Comparison of ENCODE assay signal across 9 cellular contexts in genomic region chr6:119533603-119534279, GRCh38.
DNase-seq lines count a peak whose midpoint lies in the region; ATAC-seq and TF ChIP-seq lines count a peak whose summit lies in the region.
"Had no signal": no experiment of that assay in that cellular context is flagged by ENCODE, and none has a peak within 500 bp of the region (broad histone marks: within the 10 kb centered on the region; RNA-seq: fewer than 3 reads in every experiment).

No MANE protein-coding gene starts in this region.

- H3K9me3 Mint-ChIP-seq in GM23338 (no peaks in the 10 kb centered on the region), osteocyte (ENCODE audit: unreplicated experiment) (no peaks in the 10 kb centered on the region)
- H3K9me3 Mint-ChIP-seq: nephron had no signal

- H3K4me1 ChIP-seq in GM23338 (ENCODE audit: insufficient read depth): no peaks in the 10 kb centered on the region

- H3F3A ChIP-seq in GM23338 (replicated peaks; ENCODE audit: low read depth): no peaks in the 10 kb centered on the region

- TF ChIP-seq CTCF in fibroblast of the aortic adventitia (IDR thresholded peaks at IDR 0.05; ENCODE audit: insufficient read depth, low read length) (no peak), GM23338 (conservative IDR thresholded peaks at IDR 0.05; ENCODE audit: low read depth in 2 of 2) (no peak), osteocyte (IDR thresholded peaks at IDR 0.05) (no peak)

- H3K4me3 ChIP-seq in fibroblast of the aortic adventitia (ENCODE audit: low read depth, low read length): no peak overlapping the region
- H3K4me3 ChIP-seq in GM23338: no peak overlapping the region

- H3K27me3 Mint-ChIP-seq in GM23338 (ENCODE audit: insufficient read depth, low read depth, poor library complexity) (no peaks in the 10 kb centered on the region), osteocyte (ENCODE audit: unreplicated experiment) (peaks cover 42% of the 10 kb centered on the region)

- H3K9me2 ChIP-seq in GM23338 (ENCODE audit: insufficient read depth): peaks cover 5% of the 10 kb centered on the region; the same call in 1 of the 2 replicates

- H3K36me3 Mint-ChIP-seq in GM23338 (ENCODE audit: low read depth) (no peaks in the 10 kb centered on the region), osteocyte (ENCODE audit: unreplicated experiment) (no peaks in the 10 kb centered on the region)

- no peak overlapping the region for H3K27ac Mint-ChIP-seq in GM23338
- H3K27ac Mint-ChIP-seq in osteocyte (ENCODE audit: unreplicated experiment): no peak overlapping the region
- H3K27ac Mint-ChIP-seq: nephron had no signal

- H3K4me3 Mint-ChIP-seq in GM23338 (no peak overlapping the region), osteocyte (ENCODE audit: unreplicated experiment) (no peak overlapping the region)
- H3K4me3 Mint-ChIP-seq: nephron had no signal

- no peak overlapping the region for H3K27ac ChIP-seq in GM23338 (ENCODE audit: low read depth)

- ATAC-seq in GM19452 (IDR thresholded peaks at IDR 0.05; ENCODE audit: unreplicated experiment) (peak; percentile 63), HG03565 (IDR thresholded peaks at IDR 0.05; ENCODE audit: unreplicated experiment) (peak; percentile 76), GM23338 (no peak)

- H3K4me1 Mint-ChIP-seq in GM23338: peaks cover 6% of the 10 kb centered on the region
- H3K4me1 Mint-ChIP-seq in osteocyte (ENCODE audit: unreplicated experiment): peaks cover 5% of the 10 kb centered on the region
- H3K4me1 Mint-ChIP-seq: nephron had no signal

- H3K27me3 ChIP-seq in GM23338 (ENCODE audit: insufficient read depth): no peaks in the 10 kb centered on the region

- no peaks in the 10 kb centered on the region for H3K79me2 ChIP-seq in GM23338 (replicated peaks; ENCODE audit: insufficient read depth)

- H4K20me1 ChIP-seq in GM23338 (replicated peaks; ENCODE audit: insufficient read depth): no peaks in the 10 kb centered on the region

- H2AFZ ChIP-seq in GM23338: no peak overlapping the region; the same call in 1 of the 2 replicates

- no peaks in the 10 kb centered on the region for H3K36me3 ChIP-seq in GM23338 (ENCODE audit: insufficient read depth)

- H3K4me2 ChIP-seq in GM23338: no peak overlapping the region

- DNase-seq in DMS153 treated with DMSO at 0.1 percent for 48 hours (lab: John Stamatoyannopoulos, UW; ENCODE audit: unreplicated experiment) (peak; percentile 40), fibroblast of the aortic adventitia (ENCODE audit: low read depth) (peak; percentile 64), GM23338 (ENCODE audit: low spot score) (no peak), iPS-NIHi7 (ENCODE audit: extremely low spot score) (no peak), HT-29 (ENCODE audit: low spot score) (no peak), osteocyte (ENCODE audit: extremely low spot score, unreplicated experiment) (no peak)

TF ChIP-seq in GM23338, 12 proteins besides CTCF, POLR2A, EP300 and RAD21:
- no peak for TF ChIP-seq JUNB (IDR thresholded peaks at IDR 0.05; ENCODE audit: unreplicated experiment)

Comparison
In these comparisons a context has a peak if more than half of its experiments do, and no peak if none do; other contexts are left out.
1. DNase-seq: peak in DMS153 treated with DMSO at 0.1 percent for 48 hours (single experiment) and fibroblast of the aortic adventitia (single experiment); none in GM23338 (single experiment), iPS-NIHi7 (single experiment), HT-29 (single experiment) and osteocyte (single experiment).